ENCODE assay signal across 9 cellular contexts in the genomic region with DNA sequence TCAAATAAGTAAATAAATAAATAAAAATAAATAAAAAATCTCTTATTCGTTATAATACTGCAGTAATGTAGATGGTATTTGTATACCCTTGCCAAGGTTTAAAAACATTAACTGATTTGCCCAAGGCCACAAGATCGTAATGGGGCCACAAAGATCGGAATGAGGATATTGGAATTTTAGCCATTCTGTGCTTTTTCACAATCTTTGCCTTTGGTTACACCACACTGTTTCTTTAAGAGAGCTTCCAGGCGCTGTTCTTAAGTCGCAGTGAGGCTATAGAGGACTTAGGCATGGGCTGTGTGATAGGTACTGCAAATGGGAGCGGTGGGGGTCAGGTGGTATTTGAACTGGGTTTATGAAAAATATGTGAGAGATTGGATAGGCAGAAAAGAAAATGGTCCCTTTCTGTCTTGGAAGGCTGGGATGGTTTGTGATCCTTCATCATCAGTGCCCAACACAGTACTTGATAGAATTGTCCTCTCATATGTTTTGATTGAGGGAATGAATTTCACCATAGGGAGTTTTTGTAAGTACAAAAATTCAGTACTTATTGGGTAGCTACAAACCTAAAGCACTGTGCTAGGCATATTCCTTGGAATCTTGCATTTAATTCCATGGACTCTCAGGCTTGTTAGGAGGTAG. TPM values are rescaled to one million over a fixed set of nuclear protein-coding genes. Genes with fewer than 3 reads are reported as not detected.
DNase-seq lines count a peak whose midpoint lies in the region; ATAC-seq and TF ChIP-seq lines count a peak whose summit lies in the region.
"Had no signal": no experiment of that assay in that cellular context is flagged by ENCODE, and none has a peak within 500 bp of the region (broad histone marks: within the 10 kb centered on the region; RNA-seq: fewer than 3 reads in every experiment).

No MANE protein-coding gene starts in this region.

- 40% methylated on average over 6 of the region's 6 CpGs for WGBS in hepatocyte (ENCODE audit: low lambda C conversion rate, missing lambda C conversion rate)

- peak overlapping the region; percentile 53 for H2AFZ ChIP-seq in hepatocyte

- intact Hi-C loops in activated CD4-positive, alpha-beta memory T cell treated with anti-CD3 and anti-CD28 coated beads for 36 hours (cut with micrococcal nuclease), result loop anchor here (5.0 kb wide), 2 partner anchors 1104 to 1671 kb away; a partner anchor contains a TSS

- no peaks in the 10 kb centered on the region for H3K9me2 ChIP-seq in hepatocyte (replicated peaks; ENCODE audit: insufficient read depth)

- peaks cover 27% of the 10 kb centered on the region for H3K36me3 Mint-ChIP-seq in activated CD4-positive, alpha-beta memory T cell treated with anti-CD3 and anti-CD28 coated beads for 36 hours
- H3K36me3 Mint-ChIP-seq in stimulated activated effector memory CD8-positive, alpha-beta T cell treated with anti-CD3 and anti-CD28 coated beads, Interleukin-12 subunit alpha, Interleukin-12 subunit beta, amount 100 ng/mL, for 72 hours, result peaks cover 44% of the 10 kb centered on the region

- peak overlapping the region; percentile 55 for H3K27ac Mint-ChIP-seq in activated CD4-positive, alpha-beta memory T cell treated with anti-CD3 and anti-CD28 coated beads for 36 hours
- H3K27ac Mint-ChIP-seq in stimulated activated effector memory CD8-positive, alpha-beta T cell treated with anti-CD3 and anti-CD28 coated beads, Interleukin-12 subunit alpha, Interleukin-12 subunit beta, amount 100 ng/mL, for 72 hours, result peak overlapping the region; percentile 96

- peaks cover 38% of the 10 kb centered on the region for H4K20me1 ChIP-seq in hepatocyte (ENCODE audit: insufficient read depth, poor library complexity, severe bottlenecking)

- no peaks in the 10 kb centered on the region for H3K9me3 Mint-ChIP-seq in activated CD4-positive, alpha-beta memory T cell treated with anti-CD3 and anti-CD28 coated beads for 36 hours
- no peaks in the 10 kb centered on the region for H3K9me3 Mint-ChIP-seq in stimulated activated effector memory CD8-positive, alpha-beta T cell treated with anti-CD3 and anti-CD28 coated beads, Interleukin-12 subunit alpha, Interleukin-12 subunit beta, amount 100 ng/mL, for 72 hours

- no peaks in the 10 kb centered on the region for H3K27me3 Mint-ChIP-seq in activated CD4-positive, alpha-beta memory T cell treated with anti-CD3 and anti-CD28 coated beads for 36 hours

- H3K4me3 Mint-ChIP-seq in activated CD4-positive, alpha-beta memory T cell treated with anti-CD3 and anti-CD28 coated beads for 36 hours, result peak overlapping the region; percentile 85
- H3K4me3 Mint-ChIP-seq in stimulated activated effector memory CD8-positive, alpha-beta T cell treated with anti-CD3 and anti-CD28 coated beads, Interleukin-12 subunit alpha, Interleukin-12 subunit beta, amount 100 ng/mL, for 72 hours, result peak overlapping the region; percentile 87

- no peak for TF ChIP-seq CTCF in hepatocyte (IDR thresholded peaks at IDR 0.05; ENCODE audit: poor library complexity)

- peaks cover 67% of the 10 kb centered on the region for H3K79me2 ChIP-seq in hepatocyte

- H3K27me3 ChIP-seq in hepatocyte, result no peaks in the 10 kb centered on the region

- ATAC-seq in stimulated activated effector memory CD8-positive, alpha-beta T cell treated with anti-CD3 and anti-CD28 coated beads, Interleukin-12 subunit alpha, Interleukin-12 subunit beta, amount 100 ng/mL, for 72 hours, result no peak

- peak overlapping the region; percentile 66 for H3K4me3 ChIP-seq in hepatocyte

- POLR2A ChIA-PET in activated CD4-positive, alpha-beta memory T cell treated with anti-CD3 and anti-CD28 coated beads for 36 hours (lab: Charles Lee), result interaction anchor here (1.2 kb wide), 1 partner anchor 74 kb away, joined by 4 read pairs; a partner anchor contains a TSS

- no peak overlapping the region for H3K27ac ChIP-seq in hepatocyte

- DNase-seq in NCI-H82 (lab: John Stamatoyannopoulos, UW) (peak; percentile 27), NCI-H82 treated with DMSO at 0.1 percent for 48 hours (lab: John Stamatoyannopoulos, UW; ENCODE audit: unreplicated experiment) (no peak), hepatocyte (ENCODE audit: low spot score) (no peak), DMS153 (lab: John Stamatoyannopoulos, UW) (no peak), activated gamma-delta T cell (lab: John Stamatoyannopoulos, UW) (no peak), NCI-H524 treated with DMSO at 0.1 percent for 48 hours (lab: John Stamatoyannopoulos, UW) (no peak)
- DNase-seq in activated CD4-positive, alpha-beta memory T cell treated with anti-CD3 and anti-CD28 coated beads for 36 hours, result no peak
- DNase-seq in stimulated activated effector memory CD8-positive, alpha-beta T cell treated with anti-CD3 and anti-CD28 coated beads, Interleukin-12 subunit alpha, Interleukin-12 subunit beta, amount 100 ng/mL, for 72 hours (ENCODE audit: low spot score in 2 of 2), result no peak
- DNase-seq: central memory CD4-positive, alpha-beta T cell had no signal

- CTCF ChIA-PET in activated CD4-positive, alpha-beta memory T cell treated with anti-CD3 and anti-CD28 coated beads for 36 hours (lab: Charles Lee), result interaction anchor here (1.4 kb wide), 1 partner anchor 127 kb away, joined by 3 read pairs; no protein-coding TSS in a partner anchor

- H3K4me1 Mint-ChIP-seq in activated CD4-positive, alpha-beta memory T cell treated with anti-CD3 and anti-CD28 coated beads for 36 hours (ENCODE audit: low read depth), result peaks cover 59% of the 10 kb centered on the region
- peaks cover 58% of the 10 kb centered on the region for H3K4me1 Mint-ChIP-seq in stimulated activated effector memory CD8-positive, alpha-beta T cell treated with anti-CD3 and anti-CD28 coated beads, Interleukin-12 subunit alpha, Interleukin-12 subunit beta, amount 100 ng/mL, for 72 hours

- H3K9me3 ChIP-seq in hepatocyte (ENCODE audit: low read depth), result no peaks in the 10 kb centered on the region

- no peaks in the 10 kb centered on the region for H3K36me3 ChIP-seq in hepatocyte (replicated peaks; ENCODE audit: insufficient read depth, low read depth)

- peaks cover 13% of the 10 kb centered on the region for H3K4me1 ChIP-seq in hepatocyte (ENCODE audit: insufficient read depth)

- peak overlapping the region; percentile 95 for H3K4me2 ChIP-seq in hepatocyte

RNA-seq across cellular contexts. Expression of a gene that starts 1.4 kb away (rescaled TPM):
- 10 to 100 TPM; 33.6 to 33.9 TPM for total RNA-seq in activated CD4-positive, alpha-beta memory T cell treated with anti-CD3 and anti-CD28 coated beads for 36 hours
- 29.9 and 30.2 TPM in 2 replicates for total RNA-seq in hepatocyte
- 13.6 and 16.6 TPM in 2 replicates for polyA plus RNA-seq in hepatocyte
